Comparison of ENCODE assay signal across 9 cellular contexts in genomic region chr22:41048791-41049717, GRCh38. TPM values are rescaled to one million over a fixed set of nuclear protein-coding genes. Genes with fewer than 3 reads are reported as not detected.
A peak's percentile ranks its signal among the peaks of the same experiment; 100 is the strongest.
DNase-seq lines count a peak whose midpoint lies in the region; FAIRE-seq and TF ChIP-seq lines count a peak whose summit lies in the region.
"Had no signal": no experiment of that assay in that cellular context is flagged by ENCODE, and none has a peak within 500 bp of the region (broad histone marks: within the 10 kb centered on the region; RNA-seq: fewer than 3 reads in every experiment).

No MANE protein-coding gene starts in this region.

- FAIRE-seq in endothelial cell of umbilical vein (lab: Jason Lieb, UNC) = peak; percentile 67

- H3K36me3 Mint-ChIP-seq in osteocyte (ENCODE audit: unreplicated experiment) = no peaks in the 10 kb centered on the region

- TF ChIP-seq CTCF in endothelial cell of umbilical vein (IDR thresholded peaks at IDR 0.05; ENCODE audit: extremely low read depth in 1 of 2, insufficient read depth in 1 of 2, low read depth in 1 of 2, low read length in 2 of 2) (no peak), osteocyte (IDR thresholded peaks at IDR 0.05) (no peak)

- H3K9me3 Mint-ChIP-seq in osteocyte (ENCODE audit: unreplicated experiment) = no peaks in the 10 kb centered on the region

- no TSS peak for BruUV-seq in endothelial cell of umbilical vein (replicated peaks; lab: Mats Ljungman, UMichigan)

- TF ChIP-seq POLR2A in endothelial cell of umbilical vein (IDR thresholded peaks at IDR 0.05; ENCODE audit: low read depth, low read length) = no peak

- POLR2A ChIA-PET in endothelial cell of umbilical vein (lab: Charles Lee) = no interaction called here

- H3K4me1 ChIP-seq in endothelial cell of umbilical vein (ENCODE audit: control insufficient read depth, extremely low read depth, insufficient read depth, low read length) (peaks cover 7% of the 10 kb centered on the region), muscle layer of colon (ENCODE audit: insufficient read depth, low read length) (peaks cover 18% of the 10 kb centered on the region)

- peak overlapping the region; percentile 47 for H3K4me2 ChIP-seq in endothelial cell of umbilical vein (ENCODE audit: insufficient read depth, low read length)

- peaks cover 14% of the 10 kb centered on the region for H3K4me1 Mint-ChIP-seq in osteocyte (ENCODE audit: unreplicated experiment)

- H3K9ac ChIP-seq in endothelial cell of umbilical vein (replicated peaks; ENCODE audit: extremely low read depth, insufficient read depth, low read length) (no peak overlapping the region), muscle layer of colon (ENCODE audit: low read length) (peak overlapping the region; percentile 45)

- no peak overlapping the region for H3K4me3 Mint-ChIP-seq in osteocyte (ENCODE audit: unreplicated experiment)

- no peaks in the 10 kb centered on the region for H3K9me1 ChIP-seq in endothelial cell of umbilical vein (replicated peaks; ENCODE audit: control insufficient read depth, extremely low read depth, insufficient read depth, low read length)

- H3K9me3 ChIP-seq in endothelial cell of umbilical vein (replicated peaks; ENCODE audit: control insufficient read depth, insufficient read depth, low read length) = no peaks in the 10 kb centered on the region
- H3K9me3 ChIP-seq in muscle layer of colon (ENCODE audit: low read length) = no peaks in the 10 kb centered on the region

- H3K79me2 ChIP-seq in endothelial cell of umbilical vein (ENCODE audit: control insufficient read depth, insufficient read depth, low read length) = no peaks in the 10 kb centered on the region

- H3K27me3 Mint-ChIP-seq in osteocyte (ENCODE audit: unreplicated experiment) = no peaks in the 10 kb centered on the region

- peak overlapping the region; percentile 93 for H2AFZ ChIP-seq in endothelial cell of umbilical vein (ENCODE audit: low read depth, low read length)

- H3K36me3 ChIP-seq in endothelial cell of umbilical vein (ENCODE audit: control insufficient read depth in 2 of 2, extremely low read depth in 1 of 2, insufficient read depth in 2 of 2, low read length in 2 of 2) (no peaks in the 10 kb centered on the region), muscle layer of colon (ENCODE audit: insufficient read depth, low read length) (no peaks in the 10 kb centered on the region)

- CTCF ChIA-PET in endothelial cell of umbilical vein (lab: Charles Lee) = interaction anchor here (0.9 to 1.4 kb wide), 3 partner anchors 26 to 126 kb away, joined by 3 to 7 read pairs (median 3); no protein-coding TSS in a partner anchor

- no peaks in the 10 kb centered on the region for H3K27me3 ChIP-seq in endothelial cell of umbilical vein (ENCODE audit: control insufficient read depth in 2 of 2, insufficient read depth in 2 of 2, low read length in 2 of 2)
- H3K27me3 ChIP-seq in muscle layer of colon (ENCODE audit: control insufficient read depth in 1 of 2, insufficient read depth in 2 of 2, low read length in 2 of 2) = no peaks in the 10 kb centered on the region

- intact Hi-C loops in endothelial cell of umbilical vein (cut with micrococcal nuclease) = no loop called here

- H3K27ac ChIP-seq in endothelial cell of umbilical vein (ENCODE audit: insufficient read depth, low read depth, low read length) (no peak overlapping the region), muscle layer of colon (ENCODE audit: low read depth, low read length) (peak overlapping the region; percentile 45)
- H3K27ac ChIP-seq: C4-2B had no signal

- DNase-seq in A172 (ENCODE audit: low spot score) = peak; percentile 67
- peak; percentile 59 for DNase-seq in NCI-H2227 (lab: John Stamatoyannopoulos, UW; ENCODE audit: unreplicated experiment)
- DNase-seq in endothelial cell of umbilical vein (ENCODE audit: low read depth, low spot score) = peak; percentile 73
- DNase-seq in activated CD4-positive, CD25-positive, alpha-beta regulatory T cell treated with anti-CD3 and anti-CD28 coated beads, Interleukin-2, amount 50 U/mL, for 72 hours = no peak
- no peak for DNase-seq in HK-2 (ENCODE audit: unreplicated experiment)
- no peak for DNase-seq in osteocyte (ENCODE audit: extremely low spot score, unreplicated experiment)
- DNase-seq in NCI-H2196 (lab: John Stamatoyannopoulos, UW; ENCODE audit: unreplicated experiment) = no peak

- H3K4me3 ChIP-seq in endothelial cell of umbilical vein (replicated peaks in 1 of 3; ENCODE audit: insufficient read depth in 1 of 3, low read depth in 1 of 3, low read length in 3 of 3) = no peak overlapping the region
- peak overlapping the region; percentile 18 to 62 for H3K4me3 ChIP-seq in muscle layer of colon (ENCODE audit: low read depth in 1 of 2, low read length in 2 of 2)

- dilution Hi-C loops in endothelial cell of umbilical vein (cut with MboI; ENCODE audit: extremely low pct_ligation_motif_present, low sequenced_read_pairs) = no loop called here

- no peak overlapping the region for H3K27ac Mint-ChIP-seq in osteocyte (ENCODE audit: unreplicated experiment)

- no peaks in the 10 kb centered on the region for H4K20me1 ChIP-seq in endothelial cell of umbilical vein (replicated peaks; ENCODE audit: control insufficient read depth, extremely low read depth, insufficient read depth, low read length)

TF ChIP-seq in endothelial cell of umbilical vein, 7 proteins besides CTCF, POLR2A, EP300 and RAD21:
- TF ChIP-seq FOS (IDR thresholded peaks at IDR 0.05; ENCODE audit: borderline replicate concordance, insufficient read depth, low read length) (no peak), GATA2 (IDR thresholded peaks at IDR 0.05; ENCODE audit: insufficient read depth, insufficient read length, low read depth, low read length) (peak; percentile 41)

RNA-seq across cellular contexts. Expression of gene EP300, which starts 43.3 kb away (rescaled TPM):
- 7.5 and 8.1 TPM in 2 replicates for total RNA-seq in A172 (2014; rRNA removed; shearing (Covaris generic))
- 63.0 and 66.7 TPM in 2 replicates for total RNA-seq in endothelial cell of umbilical vein
- 18.7 and 24.4 TPM in 2 replicates for polyA plus RNA-seq in endothelial cell of umbilical vein
- 23.3 and 23.7 TPM in 2 replicates for polyA plus RNA-seq in endothelial cell of umbilical vein (2011; cell fraction: cytosol; rRNA removed)
- polyA plus RNA-seq in endothelial cell of umbilical vein (2011; cell fraction: nucleus; rRNA removed) = 57.5 and 65.7 TPM in 2 replicates
- polyA plus RNA-seq in endothelial cell of umbilical vein (2012) = 31.6 and 37.3 TPM in 2 replicates
- 95.3 and 133 TPM in 2 replicates for polyA minus RNA-seq in endothelial cell of umbilical vein
- 18.2 TPM for polyA minus RNA-seq in endothelial cell of umbilical vein (2011; cell fraction: cytosol; rRNA and poly(A)+ RNA removed)
- polyA minus RNA-seq in endothelial cell of umbilical vein (2011; cell fraction: nucleus; rRNA and poly(A)+ RNA removed) = 80.6 and 117 TPM in 2 replicates
- 74.8 and 83.4 TPM in 2 replicates for total RNA-seq in osteocyte

Comparison
In these comparisons a context has a peak if more than half of its experiments do, and no peak if none do; other contexts are left out.
1. DNase-seq: peak in A172 (single experiment), NCI-H2227 (single experiment) and endothelial cell of umbilical vein (single experiment); none in activated CD4-positive, CD25-positive, alpha-beta regulatory T cell treated with anti-CD3 and anti-CD28 coated beads, Interleukin-2, amount 50 U/mL, for 72 hours (single experiment), HK-2 (single experiment), osteocyte (single experiment) and NCI-H2196 (single experiment).
2. H3K4me3 ChIP-seq: peak in muscle layer of colon (2 of 2); none in endothelial cell of umbilical vein (0 of 3).